Comparison of ENCODE assay signal across 8 cellular contexts in the genomic region with DNA sequence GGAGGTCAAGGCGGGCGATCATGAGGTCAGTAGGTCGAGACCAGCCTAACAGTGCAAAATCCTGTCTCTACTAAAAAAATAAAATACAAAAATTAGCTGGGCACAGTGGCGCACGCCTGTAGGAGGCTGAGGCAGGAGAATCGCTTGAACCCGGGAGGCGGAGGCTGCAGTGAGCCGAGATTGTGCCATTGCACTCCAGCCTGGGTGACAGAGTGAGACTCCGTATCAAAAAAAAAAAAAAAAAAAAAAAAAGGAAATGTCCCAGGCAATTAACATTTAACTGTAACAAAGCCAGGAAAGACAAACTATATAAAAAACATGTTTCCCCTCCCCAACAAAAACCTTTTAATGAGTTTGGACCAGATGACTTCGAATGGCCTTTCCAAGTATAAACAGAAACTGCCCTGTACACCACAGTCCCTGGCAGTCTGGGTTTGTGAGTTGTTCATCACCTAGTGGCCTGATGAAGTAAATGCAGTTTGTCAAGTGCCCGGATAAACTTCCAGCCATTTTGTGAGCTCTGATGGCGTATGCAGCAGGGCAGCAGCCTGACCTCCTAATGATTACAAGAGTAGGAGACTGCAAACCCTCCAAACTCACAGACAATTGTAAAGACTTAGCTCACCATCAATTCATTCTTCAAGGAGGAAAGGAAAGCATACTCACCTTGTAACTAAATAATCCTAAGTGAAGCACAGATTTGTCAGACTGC. TPM values are rescaled to one million over a fixed set of nuclear protein-coding genes. Genes with fewer than 3 reads are reported as not detected.
A peak's percentile ranks its signal among the peaks of the same experiment; 100 is the strongest.
DNase-seq lines count a peak whose midpoint lies in the region; ATAC-seq and TF ChIP-seq lines count a peak whose summit lies in the region.

No MANE protein-coding gene starts in this region.

- H3K4me1 Mint-ChIP-seq in CD4-positive, CD25-positive, alpha-beta regulatory T cell, result peaks cover 25 to 58% (median 41%) of the 10 kb centered on the region in 4 donors

- peak overlapping the region; percentile 91 to 99 (median 98) for H3K27ac Mint-ChIP-seq in CD4-positive, CD25-positive, alpha-beta regulatory T cell

- TF ChIP-seq POLR2A in right lobe of liver (IDR thresholded peaks at IDR 0.05), result no peak

- peak overlapping the region; percentile 18 to 91 (median 72) for H3K4me3 Mint-ChIP-seq in CD4-positive, CD25-positive, alpha-beta regulatory T cell

- TF ChIP-seq CTCF in right lobe of liver (IDR thresholded peaks at IDR 0.05), result peak; percentile 77 to 93 (median 79)

- H3K4me3 ChIP-seq in CD4-positive, CD25-positive, alpha-beta regulatory T cell (ENCODE audit: low read depth, low read length), result peak overlapping the region; percentile 68
- H3K4me3 ChIP-seq in right lobe of liver, result no peak overlapping the region

- H3K9me3 ChIP-seq in CD4-positive, CD25-positive, alpha-beta regulatory T cell (ENCODE audit: control insufficient read depth in 2 of 2, low read length in 2 of 2), result no peaks in the 10 kb centered on the region
- no peaks in the 10 kb centered on the region for H3K9me3 ChIP-seq in right lobe of liver

- peak overlapping the region; percentile 91 for H3K27ac ChIP-seq in CD4-positive, CD25-positive, alpha-beta regulatory T cell (ENCODE audit: insufficient read depth, low read length, poor library complexity, severe bottlenecking)
- peak overlapping the region; percentile 84 to 96 (median 85) for H3K27ac ChIP-seq in right lobe of liver

- no peaks in the 10 kb centered on the region for H3K9me3 Mint-ChIP-seq in CD4-positive, CD25-positive, alpha-beta regulatory T cell

- DNase-seq in CD4-positive, CD25-positive, alpha-beta regulatory T cell, result peak; percentile 53 to 89 (median 80)
- DNase-seq in NCI-H524 treated with DMSO at 0.1 percent for 48 hours (lab: John Stamatoyannopoulos, UW), result peak; percentile 39
- peak; percentile 59 to 62 for DNase-seq in activated CD4-positive, alpha-beta T cell treated with anti-CD3 and anti-CD28 coated beads for 4 hours
- DNase-seq in ecto neural progenitor cell (ENCODE audit: low spot score), result peak; percentile 66
- DNase-seq in right lobe of liver, result peak in 2 of 3 donors; percentile 38 to 78
- peak; percentile 60 for DNase-seq in stimulated activated CD8-positive, alpha-beta memory T cell treated with anti-CD3 and anti-CD28 coated beads, Interleukin-4, amount 100 ng/mL, for 48 hours

- H3K27me3 Mint-ChIP-seq in CD4-positive, CD25-positive, alpha-beta regulatory T cell, result peaks cover 4% of the 10 kb centered on the region

- no peaks in the 10 kb centered on the region for H3K27me3 ChIP-seq in CD4-positive, CD25-positive, alpha-beta regulatory T cell (ENCODE audit: control insufficient read depth, insufficient read depth, low read length)
- H3K27me3 ChIP-seq in right lobe of liver, result no peaks in the 10 kb centered on the region

- H3K36me3 ChIP-seq in CD4-positive, CD25-positive, alpha-beta regulatory T cell (ENCODE audit: control insufficient read depth, insufficient read depth, low read length), result peaks cover 13% of the 10 kb centered on the region
- peaks cover 0 to 25% (median 2%) of the 10 kb centered on the region in 4 donors for H3K36me3 ChIP-seq in right lobe of liver

- 52% methylated on average over 10 of the region's 13 CpGs for WGBS in right lobe of liver (ENCODE audit: insufficient coverage, low coverage, low lambda C conversion rate, missing lambda C conversion rate)

- ATAC-seq in CD4-positive, CD25-positive, alpha-beta regulatory T cell (ENCODE audit: low read depth in 2 of 2), result peak; percentile 66 to 73
- ATAC-seq in GM19395 (IDR thresholded peaks at IDR 0.05; ENCODE audit: unreplicated experiment) (peak; percentile 77), HG03571 (IDR thresholded peaks at IDR 0.05; ENCODE audit: unreplicated experiment) (peak; percentile 62), right lobe of liver (peak; percentile 81 to 93 (median 90))

- H3K36me3 Mint-ChIP-seq in CD4-positive, CD25-positive, alpha-beta regulatory T cell, result peaks cover 19% of the 10 kb centered on the region

- H3K4me1 ChIP-seq in CD4-positive, CD25-positive, alpha-beta regulatory T cell (ENCODE audit: control insufficient read depth, insufficient read depth, low read length, poor library complexity, severe bottlenecking), result peaks cover 31% of the 10 kb centered on the region
- peaks cover 0 to 25% (median 8%) of the 10 kb centered on the region in 4 donors for H3K4me1 ChIP-seq in right lobe of liver

- intact Hi-C loops in right lobe of liver (cut with DNase I), result loop anchor here in 1 of 2 donors (10.0 kb wide), 1 partner anchor 156 kb away; a partner anchor contains a TSS

RNA-seq across cellular contexts. Expression of a gene that starts 16.6 kb away (rescaled TPM):
- total RNA-seq in CD4-positive, CD25-positive, alpha-beta regulatory T cell, result 330 TPM
- polyA plus RNA-seq in CD4-positive, CD25-positive, alpha-beta regulatory T cell, result 100 to 1,000 TPM; 131 to 188 (median 173) TPM
- total RNA-seq in right lobe of liver, result 100 to 1,000 TPM; 147 to 220 (median 178) TPM
